In genomic region chr14:101780390-101780789, GRCh38 we compare ENCODE assay signal across 16 cellular contexts. TPM values are rescaled to one million over a fixed set of nuclear protein-coding genes. Genes with fewer than 3 reads are reported as not detected.
A peak's percentile ranks its signal among the peaks of the same experiment; 100 is the strongest.
DNase-seq lines count a peak whose midpoint lies in the region; ATAC-seq and TF ChIP-seq lines count a peak whose summit lies in the region.
"Had no signal": no experiment of that assay in that cellular context is flagged by ENCODE, and none has a peak within 500 bp of the region (broad histone marks: within the 10 kb centered on the region; RNA-seq: fewer than 3 reads in every experiment).

No MANE protein-coding gene starts in this region.

- H2BK120ac ChIP-seq in neuronal stem cell (ENCODE audit: low read depth, low read length) = no peak overlapping the region

- H3K4me3 ChIP-seq in OCI-LY1 (ENCODE audit: low read depth, low read length, poor library complexity, severe bottlenecking) = peak overlapping the region; percentile 56
- H3K4me3 ChIP-seq in iPS-15b (ENCODE audit: low read depth, low read length) = peak overlapping the region; percentile 77
- H3K4me3 ChIP-seq in neuronal stem cell (ENCODE audit: low read length in 2 of 2) = no peak overlapping the region
- H3K4me3 ChIP-seq: SJSA1 had no signal

- no peak for ATAC-seq in GM21529 (IDR thresholded peaks at IDR 0.05; ENCODE audit: unreplicated experiment)

- no peak overlapping the region for H3K23ac ChIP-seq in neuronal stem cell (ENCODE audit: low read depth, low read length, poor library complexity)

- no peak overlapping the region for H4K91ac ChIP-seq in neuronal stem cell (ENCODE audit: low read depth, low read length, poor library complexity)

- peaks cover 7% of the 10 kb centered on the region for H3K9me3 Mint-ChIP-seq in T-helper 2 cell treated with Interferon-gamma antibody and Interleukin-4, amounts not matched to agents 5 μg/mL and 100 μg/mL, for 36 hours
- H3K9me3 Mint-ChIP-seq: activated naive CD8-positive, alpha-beta T cell treated with anti-CD3 and anti-CD28 coated beads, Interleukin-2, amount 10 ng/mL, durations not matched to agents 7 days and 5 days had no signal

- H2AFZ ChIP-seq in OCI-LY1 (ENCODE audit: low read length) (no peak overlapping the region), neuronal stem cell (ENCODE audit: low read length) (peak overlapping the region; percentile 92)

- WGBS in neuronal stem cell (ENCODE audit: extremely low coverage in 2 of 2, insufficient read length in 2 of 2, insufficient replicate concordance in 1 of 2), 2 donors = no CpG with 5 or more reads among the region's 11 CpGs

- no peaks in the 10 kb centered on the region for H3K79me1 ChIP-seq in neuronal stem cell (ENCODE audit: low read depth, low read length)

- no peak overlapping the region for H3K18ac ChIP-seq in neuronal stem cell (ENCODE audit: low read length)

- H3K4me1 ChIP-seq in OCI-LY1 (ENCODE audit: insufficient read depth, low read length, severe bottlenecking) (peaks cover 44% of the 10 kb centered on the region), iPS-15b (ENCODE audit: control insufficient read depth, insufficient read depth, low read length) (peaks cover 7% of the 10 kb centered on the region), neuronal stem cell (ENCODE audit: control insufficient read depth in 2 of 2, insufficient read depth in 1 of 2, low read depth in 1 of 2, low read length in 2 of 2) (peaks cover 0 to 5% of the 10 kb centered on the region in 2 donors)
- H3K4me1 ChIP-seq: SJSA1 had no signal

- no peak overlapping the region for H2BK12ac ChIP-seq in neuronal stem cell (ENCODE audit: low read length)

- H3K9ac ChIP-seq in OCI-LY1 (ENCODE audit: low read length) (peak overlapping the region; percentile 74), iPS-15b (ENCODE audit: low read depth, low read length) (no peak overlapping the region), neuronal stem cell (ENCODE audit: low read depth, low read length, poor library complexity) (no peak overlapping the region)

- H4K8ac ChIP-seq in neuronal stem cell (ENCODE audit: low read depth, low read length) = no peak overlapping the region

- H2AK5ac ChIP-seq in neuronal stem cell (ENCODE audit: low read depth, low read length) = no peak overlapping the region

- H3K27me3 ChIP-seq in OCI-LY1 (ENCODE audit: insufficient read depth, low read length) (no peaks in the 10 kb centered on the region), iPS-15b (ENCODE audit: control insufficient read depth, insufficient read depth, low read length) (peaks cover 34% of the 10 kb centered on the region), neuronal stem cell (ENCODE audit: control insufficient read depth in 3 of 3, insufficient read depth in 3 of 3, low read depth in 1 of 3, low read length in 3 of 3) (peaks cover 5 to 31% (median 18%) of the 10 kb centered on the region in 3 experiments)
- H3K27me3 ChIP-seq: testis had no signal

- H3K36me3 ChIP-seq in OCI-LY1 (ENCODE audit: insufficient read depth, low read length) (peaks cover 23% of the 10 kb centered on the region; the same call in 1 of the 2 replicates), iPS-15b (ENCODE audit: control insufficient read depth, insufficient read depth, low read length) (no peaks in the 10 kb centered on the region), neuronal stem cell (replicated peaks in 1 of 2; ENCODE audit: control insufficient read depth in 2 of 2, insufficient read depth in 2 of 2, low read length in 2 of 2) (no peaks in the 10 kb centered on the region)
- H3K36me3 ChIP-seq: SJSA1 had no signal

- peak overlapping the region; percentile 37 for H3K4me3 Mint-ChIP-seq in T-helper 2 cell treated with Interferon-gamma antibody and Interleukin-4, amounts not matched to agents 5 μg/mL and 100 μg/mL, for 36 hours

- no peak for TF ChIP-seq CTCF in OCI-LY1 (IDR thresholded peaks at IDR 0.05; ENCODE audit: low read length)

- no peaks in the 10 kb centered on the region; the same call in 1 of the 2 replicates for H3K79me2 ChIP-seq in OCI-LY1 (ENCODE audit: insufficient read depth, low read length)

- no peak overlapping the region for H2BK5ac ChIP-seq in neuronal stem cell (ENCODE audit: low read length)

- no peak overlapping the region for H2BK15ac ChIP-seq in neuronal stem cell (ENCODE audit: low read length)

- H3K27ac ChIP-seq in OCI-LY1 (ENCODE audit: low read depth, low read length, poor library complexity, severe bottlenecking) (peak overlapping the region; percentile 93), neuronal stem cell (replicated peaks; ENCODE audit: low read length) (no peak overlapping the region)
- H3K27ac ChIP-seq: SJSA1, testis had no signal

- peaks cover 6% of the 10 kb centered on the region for H3K4me1 Mint-ChIP-seq in T-helper 2 cell treated with Interferon-gamma antibody and Interleukin-4, amounts not matched to agents 5 μg/mL and 100 μg/mL, for 36 hours (ENCODE audit: low read depth)

- H3K4me2 ChIP-seq in OCI-LY1 (ENCODE audit: low read length) (peak overlapping the region; percentile 70), neuronal stem cell (ENCODE audit: insufficient read depth, low read length, poor library complexity, severe bottlenecking) (peak overlapping the region; percentile 81)

- H3K27me3 Mint-ChIP-seq in T-helper 2 cell treated with Interferon-gamma antibody and Interleukin-4, amounts not matched to agents 5 μg/mL and 100 μg/mL, for 36 hours (ENCODE audit: low read depth) = peaks cover 17% of the 10 kb centered on the region

- H3K14ac ChIP-seq in neuronal stem cell (ENCODE audit: low read length) = no peak overlapping the region

- no peaks in the 10 kb centered on the region for H4K20me1 ChIP-seq in OCI-LY1 (ENCODE audit: insufficient read depth, low read length)

- no peaks in the 10 kb centered on the region for H3K9me2 ChIP-seq in OCI-LY1 (ENCODE audit: low read depth, low read length)

- H3K4ac ChIP-seq in neuronal stem cell (ENCODE audit: low read length) = no peak overlapping the region

- H3K36me3 Mint-ChIP-seq in T-helper 2 cell treated with Interferon-gamma antibody and Interleukin-4, amounts not matched to agents 5 μg/mL and 100 μg/mL, for 36 hours (ENCODE audit: low read depth) = peaks cover 3% of the 10 kb centered on the region
- H3K36me3 Mint-ChIP-seq: activated naive CD8-positive, alpha-beta T cell treated with anti-CD3 and anti-CD28 coated beads, Interleukin-2, amount 10 ng/mL, durations not matched to agents 7 days and 5 days had no signal

- peaks cover 6% of the 10 kb centered on the region for H3F3A ChIP-seq in OCI-LY1 (ENCODE audit: insufficient read depth, low read length)

- DNase-seq in T-helper 2 cell treated with Interferon-gamma antibody and Interleukin-4, amounts not matched to agents 5 μg/mL and 100 μg/mL, for 36 hours (ENCODE audit: low spot score) = no peak
- DNase-seq in T-helper 2 cell (no peak), neuronal stem cell (ENCODE audit: low spot score) (no peak), NK-92 (lab: John Stamatoyannopoulos, UW; ENCODE audit: unreplicated experiment) (no peak), NCI-H2196 (lab: John Stamatoyannopoulos, UW; ENCODE audit: unreplicated experiment) (no peak)
- DNase-seq: 8988T; activated CD4-positive, CD25-positive, alpha-beta regulatory T cell treated with anti-CD3 and anti-CD28 coated beads, Interleukin-2, amount 50 U/mL, for 72 hours; activated naive CD8-positive, alpha-beta T cell treated with anti-CD3 and anti-CD28 coated beads, Interleukin-2, amount 10 ng/mL, durations not matched to agents 7 days and 5 days; cortex of kidney; HCEC 1CT; NCI-H1417 treated with DMSO at 0.1 percent for 48 hours; testis had no signal

- H3K9me3 ChIP-seq in OCI-LY1 (ENCODE audit: low read length) (peaks cover 10% of the 10 kb centered on the region), iPS-15b (ENCODE audit: control insufficient read depth, insufficient read depth, low read length) (no peaks in the 10 kb centered on the region), neuronal stem cell (replicated peaks in 1 of 2; ENCODE audit: control insufficient read depth in 2 of 2, insufficient read depth in 1 of 2, low read depth in 1 of 2, low read length in 2 of 2) (peaks cover 0 to 9% of the 10 kb centered on the region in 2 donors)
- H3K9me3 ChIP-seq: SJSA1, testis had no signal

- H3K27ac Mint-ChIP-seq in T-helper 2 cell treated with Interferon-gamma antibody and Interleukin-4, amounts not matched to agents 5 μg/mL and 100 μg/mL, for 36 hours = no peak overlapping the region
- H3K27ac Mint-ChIP-seq: activated naive CD8-positive, alpha-beta T cell treated with anti-CD3 and anti-CD28 coated beads, Interleukin-2, amount 10 ng/mL, durations not matched to agents 7 days and 5 days had no signal

RNA-seq across cellular contexts. Expression of gene PPP2R5C, which starts 18.9 kb away (rescaled TPM):
- polyA plus RNA-seq in neuronal stem cell (2013, experiment 1 of 2) = 199 TPM
- polyA plus RNA-seq in neuronal stem cell (2013, experiment 2 of 2) = 209 TPM

Comparison
In these comparisons a context has a peak if more than half of its experiments do, and no peak if none do; other contexts are left out.
1. H3K4me3 ChIP-seq: peak in OCI-LY1 (single experiment) and iPS-15b (single experiment); none in neuronal stem cell (0 of 2).